Comparison of ENCODE assay signal across 2 cellular contexts in genomic region chr1:3790501-3790923, GRCh38.
TF ChIP-seq lines count a peak whose summit lies in the region.

No MANE protein-coding gene starts in this region.

TF ChIP-seq in GM23338, 12 proteins besides CTCF, POLR2A, EP300 and RAD21:
- TF ChIP-seq ZNF114 (CRISPR knock-in tag; IDR thresholded peaks at IDR 0.05) (no peak), STAT1 (IDR thresholded peaks at IDR 0.05; ENCODE audit: unreplicated experiment) (no peak), ZNF462 (CRISPR knock-in tag; IDR thresholded peaks at IDR 0.05) (no peak), POLR2AphosphoS5 (IDR thresholded peaks at IDR 0.05; ENCODE audit: low read depth) (no peak), JUNB (IDR thresholded peaks at IDR 0.05; ENCODE audit: unreplicated experiment) (no peak), ZNF331 (CRISPR knock-in tag; IDR thresholded peaks at IDR 0.05; ENCODE audit: low read depth) (no peak), ETS1 (IDR thresholded peaks at IDR 0.05) (no peak)

TF ChIP-seq in K562, 482 proteins besides CTCF, POLR2A, EP300 and RAD21:
- peak; percentile 53; the same call in 1 of the 2 replicates for TF ChIP-seq RBFOX2 (IDR thresholded peaks at IDR 0.05; ENCODE audit: low read depth, low read length)
- no peak for TF ChIP-seq RBM34 (IDR thresholded peaks at IDR 0.05; ENCODE audit: borderline replicate concordance, insufficient read depth, low read length)
- TF ChIP-seq IRF9 (tag; IDR thresholded peaks at IDR 0.05): no peak
- TF ChIP-seq ZNF740 (CRISPR knock-in tag; IDR thresholded peaks at IDR 0.05): 0 out of 2 replicates have a peak, but pooled peaks have one; percentile 21
- no peak for TF ChIP-seq ZNF740 (tag; IDR thresholded peaks at IDR 0.05)
- no peak for TF ChIP-seq ZNF384 (IDR thresholded peaks at IDR 0.05; ENCODE audit: low read depth, low read length)
- TF ChIP-seq ZNF511 (CRISPR knock-in tag; IDR thresholded peaks at IDR 0.05): no peak
- no peak for TF ChIP-seq ZNF197 (CRISPR knock-in tag; IDR thresholded peaks at IDR 0.05; ENCODE audit: low read depth)
- peak; percentile 48 for TF ChIP-seq POLR2G (IDR thresholded peaks at IDR 0.05; ENCODE audit: low read depth, low read length)
